In the genomic region with DNA sequence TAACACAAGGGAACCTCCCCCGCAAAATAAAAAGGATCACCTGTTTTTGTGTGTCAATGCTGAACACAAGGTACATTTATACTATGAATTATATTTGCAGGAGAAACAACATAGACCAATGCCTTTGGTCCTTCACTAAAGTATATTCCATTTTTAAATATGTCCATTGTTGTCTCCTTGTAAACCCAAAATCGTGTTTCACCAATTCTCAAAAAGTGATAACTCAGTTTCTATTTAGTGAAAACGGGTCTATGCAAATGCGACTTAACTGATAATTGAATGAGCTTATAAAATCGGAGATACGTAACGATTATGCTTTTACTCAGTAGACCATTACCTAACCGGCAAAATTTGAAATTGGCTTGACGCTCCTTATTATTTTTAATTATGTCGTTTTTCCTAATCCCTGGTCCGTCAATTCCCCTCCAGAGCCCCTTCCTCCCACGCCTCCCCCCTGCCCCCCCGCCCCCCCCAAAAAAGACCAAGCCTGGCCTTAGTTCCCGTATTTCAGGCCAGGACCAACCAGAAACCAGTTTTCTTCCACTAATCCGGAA, we compare ENCODE assay signal across 8 cellular contexts. TPM values are rescaled to one million over a fixed set of nuclear protein-coding genes. Genes with fewer than 3 reads are reported as not detected.
DNase-seq lines count a peak whose midpoint lies in the region; ATAC-seq, FAIRE-seq and TF ChIP-seq lines count a peak whose summit lies in the region.

No MANE protein-coding gene starts in this region.

- POLR2A ChIA-PET in BJ (lab: Charles Lee) (no interaction called here), HepG2 (lab: Yijun Ruan, JAX) (no interaction called here)

- ATAC-seq in HepG2, result no peak
- no peak for ATAC-seq in HG03108 (IDR thresholded peaks at IDR 0.05; ENCODE audit: unreplicated experiment)

- H3K79me2 ChIP-seq in astrocyte (ENCODE audit: insufficient read depth, low read length), result peaks cover 20% of the 10 kb centered on the region
- H3K79me2 ChIP-seq in HepG2 (ENCODE audit: insufficient read depth, low read length), result peaks cover 4% of the 10 kb centered on the region

- H3K27me3 ChIP-seq in BJ (ENCODE audit: control insufficient read depth, insufficient read depth, low read length) (no peaks in the 10 kb centered on the region), HUES48 (ENCODE audit: control insufficient read depth, insufficient read depth, low read length) (no peaks in the 10 kb centered on the region), astrocyte (ENCODE audit: insufficient read depth, low read length) (no peaks in the 10 kb centered on the region), HepG2 (ENCODE audit: control insufficient read depth in 1 of 2, insufficient read depth in 2 of 2, low read length in 2 of 2) (no peaks in the 10 kb centered on the region)

- H4K20me1 ChIP-seq in astrocyte (ENCODE audit: insufficient read depth, low read length) (no peaks in the 10 kb centered on the region), HepG2 (ENCODE audit: insufficient read depth, low read length) (no peaks in the 10 kb centered on the region)

- BruUV-seq in HepG2 (replicated peaks; lab: Mats Ljungman, UMichigan), result TSS peak; percentile 58

- intact Hi-C loops in HepG2 (cut with micrococcal nuclease; ENCODE audit: unreplicated experiment), result loop anchor here (5.0 kb wide), 1 partner anchor 315 kb away; no protein-coding TSS in a partner anchor

- TF ChIP-seq POLR2A in HepG2 (IDR thresholded peaks at IDR 0.05; ENCODE audit: insufficient read depth in 1 of 2, low read depth in 2 of 2, low read length in 2 of 2), result no peak

- H3K9me3 ChIP-seq in HUES48 (ENCODE audit: control insufficient read depth, insufficient read depth, low read length) (peaks cover 28% of the 10 kb centered on the region), astrocyte (ENCODE audit: insufficient read depth, low read depth, low read length) (no peaks in the 10 kb centered on the region), HepG2 (ENCODE audit: low read length) (no peaks in the 10 kb centered on the region)

- H3K27me3 Mint-ChIP-seq in astrocyte (ENCODE audit: low read depth, unreplicated experiment) (no peaks in the 10 kb centered on the region), type B pancreatic cell (no peaks in the 10 kb centered on the region)

- H3K27ac ChIP-seq in HUES48 (ENCODE audit: low read depth, low read length), result no peak overlapping the region
- H3K27ac ChIP-seq in astrocyte (ENCODE audit: low read depth, low read length), result peak overlapping the region; percentile 72
- H3K27ac ChIP-seq in HepG2 (ENCODE audit: extremely low read length, insufficient read depth, low read length), result peak overlapping the region; percentile 71

- H3K4me1 ChIP-seq in HUES48 (ENCODE audit: control insufficient read depth, insufficient read depth, low read length) (peaks cover 3% of the 10 kb centered on the region), astrocyte (ENCODE audit: insufficient read depth, low read length) (peaks cover 5% of the 10 kb centered on the region), HepG2 (ENCODE audit: insufficient read depth, low read length) (peaks cover 13% of the 10 kb centered on the region; the same call in 1 of the 2 replicates)

- DNase-seq in BJ (ENCODE audit: low read depth), result no peak
- DNase-seq in astrocyte (ENCODE audit: low read depth), result no peak
- no peak for DNase-seq in HepG2 (ENCODE audit: low spot score)
- DNase-seq in type B pancreatic cell (ENCODE audit: extremely low spot score, unreplicated experiment), result no peak
- DNase-seq in stimulated activated CD4-positive, alpha-beta T cell treated with anti-CD3 and anti-CD28 coated beads, Interleukin-4, amount 100 ng/mL, for 4 hours, result no peak
- DNase-seq in amygdala (lab: John Stamatoyannopoulos, UW), result no peak

- no peak for TF ChIP-seq RAD21 in HepG2 (CRISPR knock-in tag; IDR thresholded peaks at IDR 0.05)

- H3K27ac Mint-ChIP-seq in astrocyte (ENCODE audit: unreplicated experiment), result peak overlapping the region; percentile 5
- peak overlapping the region; percentile 95 for H3K27ac Mint-ChIP-seq in type B pancreatic cell

- H3K36me3 ChIP-seq in BJ (ENCODE audit: control insufficient read depth, insufficient read depth, low read length) (no peaks in the 10 kb centered on the region), HUES48 (ENCODE audit: control insufficient read depth, insufficient read depth, low read length) (0 out of 2 replicates have a peak, but pooled peaks cover 4% of the 10 kb centered on the region), astrocyte (ENCODE audit: insufficient read depth, low read length) (no peaks in the 10 kb centered on the region), HepG2 (replicated peaks in 1 of 2; ENCODE audit: control insufficient read depth in 1 of 2, insufficient read depth in 2 of 2, low read length in 2 of 2) (no peaks in the 10 kb centered on the region)

- WGBS in HepG2 (ENCODE audit: low lambda C conversion rate), result under 1% methylated on average over 15 of the region's 15 CpGs

- no peak for TF ChIP-seq CTCF in BJ (IDR thresholded peaks at IDR 0.05; ENCODE audit: insufficient read depth, low read depth, low read length)
- TF ChIP-seq CTCF in astrocyte (IDR thresholded peaks at IDR 0.05; ENCODE audit: insufficient read depth, low read depth, low read length), result no peak
- no peak for TF ChIP-seq CTCF in HepG2 (CRISPR knock-in tag; IDR thresholded peaks at IDR 0.05)
- no peak for TF ChIP-seq CTCF in type B pancreatic cell (conservative IDR thresholded peaks at IDR 0.05)

- H3K4me3 ChIP-seq in BJ (ENCODE audit: low read depth, low read length) (peak overlapping the region; percentile 66), HUES48 (ENCODE audit: low read depth, low read length) (peak overlapping the region; percentile 75), astrocyte (ENCODE audit: insufficient read depth, low read depth, low read length) (peak overlapping the region; percentile 85), HepG2 (replicated peaks in 1 of 3; ENCODE audit: insufficient read depth in 1 of 3, low read depth in 2 of 3, low read length in 3 of 3) (peak overlapping the region; percentile 67 to 78 (median 73); a peak in 5 of 6 replicates)

- peaks cover 4% of the 10 kb centered on the region for H3K4me1 Mint-ChIP-seq in astrocyte (ENCODE audit: low read depth, unreplicated experiment)
- H3K4me1 Mint-ChIP-seq in type B pancreatic cell (ENCODE audit: unreplicated experiment), result no peaks in the 10 kb centered on the region

- CTCF ChIA-PET in BJ (lab: Yijun Ruan, JAX), result interaction anchor here (0.6 kb wide), 1 partner anchor 53 kb away, joined by 4 read pairs; no protein-coding TSS in a partner anchor
- CTCF ChIA-PET in HepG2 (lab: Yijun Ruan, JAX; ENCODE audit: low intra/inter-chr PET ratio, low total read pairs), result no interaction called here

- no peak for TF ChIP-seq EP300 in HepG2 (IDR thresholded peaks at IDR 0.05; ENCODE audit: low read depth in 2 of 2, low read length in 2 of 2)
- TF ChIP-seq EP300 in HepG2 (CRISPR knock-in tag; IDR thresholded peaks at IDR 0.05; ENCODE audit: borderline replicate concordance), result no peak

- H3K36me3 Mint-ChIP-seq in astrocyte (ENCODE audit: low read depth, unreplicated experiment) (peaks cover 3% of the 10 kb centered on the region), type B pancreatic cell (no peaks in the 10 kb centered on the region)

- peak overlapping the region; percentile 63 for H2AFZ ChIP-seq in astrocyte (ENCODE audit: low read depth, low read length)
- peak overlapping the region; percentile 78 for H2AFZ ChIP-seq in HepG2 (ENCODE audit: low read length)

- H3K4me2 ChIP-seq in astrocyte (ENCODE audit: low read length) (peak overlapping the region; percentile 95), HepG2 (ENCODE audit: low read depth, low read length) (peak overlapping the region; percentile 49)

- peak overlapping the region; percentile 92 for H3K4me3 Mint-ChIP-seq in astrocyte (ENCODE audit: unreplicated experiment)
- peak overlapping the region; percentile 97 for H3K4me3 Mint-ChIP-seq in type B pancreatic cell

- in situ Hi-C loops in HepG2 (cut with HindIII; ENCODE audit: extremely low pct_ligation_motif_present, low pct_unique_long_range_greater_than_20kb), result no loop called here

- no peak for FAIRE-seq in astrocyte (lab: Jason Lieb, UNC)
- FAIRE-seq in HepG2 (lab: Jason Lieb, UNC), result no peak

- H3K9ac ChIP-seq in HUES48 (ENCODE audit: low read depth, low read length) (no peak overlapping the region), astrocyte (ENCODE audit: low read length) (peak overlapping the region; percentile 82), HepG2 (ENCODE audit: insufficient read depth, low read depth, low read length) (peak overlapping the region; percentile 47; the same call in 1 of the 2 replicates)

- no peaks in the 10 kb centered on the region for H3K9me3 Mint-ChIP-seq in astrocyte (ENCODE audit: unreplicated experiment)
- no peaks in the 10 kb centered on the region for H3K9me3 Mint-ChIP-seq in type B pancreatic cell

RNA-seq across cellular contexts. Expression of gene BRWD3, which starts 2.0 kb away (rescaled TPM):
- polyA plus RNA-seq in BJ (2011; rRNA removed) (2.4 and 6.6 TPM in 2 replicates), HepG2 (2011; rRNA removed) (9.9 and 11.7 TPM in 2 replicates)
- polyA minus RNA-seq in BJ (2011; rRNA and poly(A)+ RNA removed), result 10.4 and 14.6 TPM in 2 replicates
- total RNA-seq in astrocyte (28.1 and 33.1 TPM in 2 replicates), HepG2 (2016; rRNA removed; fragmentation: Illumina TruSeq; extraction: Trizol) (8.3 and 12.4 TPM in 2 replicates), type B pancreatic cell (ENCODE audit: low replicate concordance) (36.2 and 37.8 TPM in 2 replicates)
- total RNA-seq in HepG2 (2016; cell fraction: cytosol; rRNA removed; fragmentation: Illumina TruSeq; extraction: Trizol; ENCODE audit: low read depth), result 2.1 and 3.2 TPM in 2 replicates
- total RNA-seq in HepG2 (2016; cell fraction: insoluble cytoplasmic fraction; rRNA removed; fragmentation: Illumina TruSeq; extraction: Trizol), result 7.8 and 11.1 TPM in 2 replicates
- 3.2 and 3.7 TPM in 2 replicates for total RNA-seq in HepG2 (2016; cell fraction: membrane; rRNA removed; fragmentation: Illumina TruSeq; extraction: Trizol)
- 12.6 and 12.7 TPM in 2 replicates for total RNA-seq in HepG2 (2016; cell fraction: nucleus; rRNA removed; fragmentation: Illumina TruSeq; extraction: Trizol)
- polyA plus RNA-seq in HepG2 (2011; cell fraction: cytosol; rRNA removed), result 3.5 and 6.1 TPM in 2 replicates
- polyA plus RNA-seq in HepG2 (2011; cell fraction: nucleus; rRNA removed), result 13.4 and 16.3 TPM in 2 replicates
- polyA plus RNA-seq in HepG2 (2012), result 12.4 and 13.8 TPM in 2 replicates
- polyA plus RNA-seq in HepG2 (2016; cell fraction: cytosol; fragmentation: Illumina TruSeq; extraction: Trizol; ENCODE audit: low read depth), result 0.11 TPM in 2 replicates
- 4.4 and 4.5 TPM in 2 replicates for polyA plus RNA-seq in HepG2 (2016; cell fraction: insoluble cytoplasmic fraction; fragmentation: Illumina TruSeq; extraction: Trizol; ENCODE audit: low read depth)
- polyA plus RNA-seq in HepG2 (2016; cell fraction: membrane; fragmentation: Illumina TruSeq; extraction: Trizol; ENCODE audit: low read depth), result 0.45 and 0.64 TPM in 2 replicates
- 5.6 and 7.1 TPM in 2 replicates for polyA plus RNA-seq in HepG2 (2016; cell fraction: nucleus; fragmentation: Illumina TruSeq; extraction: Trizol; ENCODE audit: insufficient read depth, low read depth)
- polyA minus RNA-seq in HepG2 (2011; rRNA and poly(A)+ RNA removed; ENCODE audit: low replicate concordance), result 31.0 and 42.4 TPM in 2 replicates
- 15.0 and 19.4 TPM in 2 replicates for polyA minus RNA-seq in HepG2 (2011; cell fraction: cytosol; rRNA and poly(A)+ RNA removed)
- 68.6 and 71.8 TPM in 2 replicates for polyA minus RNA-seq in HepG2 (2011; cell fraction: nucleus; rRNA and poly(A)+ RNA removed)
